Comparison of ENCODE assay signal across 2 cellular contexts in genomic region chr9:132990781-132991180, GRCh38.
TF ChIP-seq lines count a peak whose summit lies in the region.

No MANE protein-coding gene starts in this region.

TF ChIP-seq in SK-N-SH, 30 proteins besides CTCF, POLR2A, EP300 and RAD21 (continued from another document):
- no peak for TF ChIP-seq YY1 (IDR thresholded peaks at IDR 0.05; ENCODE audit: low read depth)
TF ChIP-seq in SK-N-SH: peak in this region for 0.

TF ChIP-seq in SK-N-SH treated with all-trans-retinoic acid at 6 μM for 48 hours, 23 proteins besides CTCF, POLR2A, EP300 and RAD21 (continued from another document):
- no peak for TF ChIP-seq ISL1 (CRISPR knock-in tag; IDR thresholded peaks at IDR 0.05)
- TF ChIP-seq ZNF70 (CRISPR knock-in tag; IDR thresholded peaks at IDR 0.05) = no peak
- no peak for TF ChIP-seq SNAI2 (CRISPR knock-in tag; IDR thresholded peaks at IDR 0.05)
- no peak for TF ChIP-seq ZFP3 (CRISPR knock-in tag; IDR thresholded peaks at IDR 0.05)
- TF ChIP-seq PATZ1 (CRISPR knock-in tag; IDR thresholded peaks at IDR 0.05; ENCODE audit: borderline replicate concordance) = no peak
- TF ChIP-seq TSHZ2 (CRISPR knock-in tag; IDR thresholded peaks at IDR 0.05) = no peak
- TF ChIP-seq CSRNP3 (CRISPR knock-in tag; IDR thresholded peaks at IDR 0.05) = no peak
- no peak for TF ChIP-seq ARNTL (CRISPR knock-in tag; IDR thresholded peaks at IDR 0.05; ENCODE audit: borderline replicate concordance, low read depth)
- no peak for TF ChIP-seq ESRRG (CRISPR knock-in tag; IDR thresholded peaks at IDR 0.05)
- no peak for TF ChIP-seq POU6F1 (CRISPR knock-in tag; IDR thresholded peaks at IDR 0.05; ENCODE audit: borderline replicate concordance, low read depth)
